Comparison of ENCODE assay signal across 26 cellular contexts in the genomic region with DNA sequence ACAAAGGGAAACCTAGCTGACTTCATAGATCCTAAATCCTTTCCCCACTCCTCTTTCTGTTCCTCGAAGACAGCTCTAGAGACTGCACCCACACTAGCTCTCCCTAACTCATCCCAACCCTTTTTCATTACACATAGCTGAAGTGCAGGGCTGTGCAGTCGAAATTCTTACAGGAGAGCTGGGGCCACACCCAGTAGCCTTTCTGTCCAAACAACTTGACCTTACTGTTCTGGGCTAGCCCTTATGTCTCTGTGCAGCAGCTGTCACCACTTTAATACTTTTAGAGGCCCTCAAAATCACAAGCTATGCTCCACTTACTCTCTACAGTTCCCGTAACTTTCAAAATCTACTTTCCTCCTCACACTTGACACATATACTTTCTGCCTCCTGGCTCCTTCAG.
"Had no signal": no experiment of that assay in that cellular context is flagged by ENCODE, and none has a peak within 500 bp of the region (broad histone marks: within the 10 kb centered on the region; RNA-seq: fewer than 3 reads in every experiment).

No MANE protein-coding gene starts in this region.

- H3K27ac Mint-ChIP-seq: mesothelial cell of epicardium; naive B cell; natural killer cell; nephron progenitor cell; neural progenitor cell; progenitor cell of endocrine pancreas; stimulated activated memory B cell treated with anti-CD40 and anti-IgM and Interleukin-4, amounts not matched to agents 10 μg/mL and 1 μg/mL and 100 μg/mL, for 72 hours; stimulated activated naive CD8-positive, alpha-beta T cell treated with anti-CD3 and anti-CD28 coated beads, Interleukin-15, amount 100 ng/mL, for 72 hours had no signal

- H3K27ac ChIP-seq: heart right ventricle, hepatocyte, neural progenitor cell, neutrophil, ovary, right atrium auricular region, right lobe of liver, transverse colon, uterus had no signal

- H3K27me3 ChIP-seq: heart right ventricle, hepatocyte, neural progenitor cell, neutrophil, ovary, right atrium auricular region, right lobe of liver, transverse colon, uterus had no signal

- H3K4me2 ChIP-seq: hepatocyte, neural progenitor cell, smooth muscle cell had no signal

- H3K4me3 ChIP-seq: heart right ventricle, hepatocyte, lung, neural progenitor cell, ovary, right atrium auricular region, right lobe of liver, smooth muscle cell, transverse colon, uterus had no signal

- DNase-seq: heart right ventricle; islet precursor cell; mesendoderm; naive B cell; natural killer cell; nephron progenitor cell; ovary; right lobe of liver; stimulated activated CD4-positive, alpha-beta T cell treated with anti-CD3 and anti-CD28 coated beads, Interleukin-1b, Interleukin-23, amount 100 ng/mL, for 48 hours; stimulated activated CD4-positive, alpha-beta T cell treated with anti-CD3 and anti-CD28 coated beads, Interleukin-2, amount 100 ng/mL, for 48 hours; stimulated activated CD4-positive, alpha-beta T cell treated with anti-CD3 and anti-CD28 coated beads, Interleukin-4, amount 100 ng/mL, for 4 hours; stimulated activated CD8-positive, alpha-beta memory T cell treated with anti-CD3 and anti-CD28 coated beads, Interleukin-4, amount 100 ng/mL, for 48 hours; stimulated activated naive CD4-positive, alpha-beta T cell treated with Interleukin-2 at 50 U/mL for 16 hours; stimulated activated naive CD8-positive, alpha-beta T cell treated with anti-CD3 and anti-CD28 coated beads, Interleukin-15, amount 100 ng/mL, for 72 hours; substantia nigra; transverse colon; uterus had no signal

- H3K4me3 Mint-ChIP-seq: mesothelial cell of epicardium; naive B cell; natural killer cell; nephron progenitor cell; neural progenitor cell; stimulated activated memory B cell treated with anti-CD40 and anti-IgM and Interleukin-4, amounts not matched to agents 10 μg/mL and 1 μg/mL and 100 μg/mL, for 72 hours; stimulated activated naive CD8-positive, alpha-beta T cell treated with anti-CD3 and anti-CD28 coated beads, Interleukin-15, amount 100 ng/mL, for 72 hours had no signal

- H3K4me1 Mint-ChIP-seq: naive B cell; natural killer cell; nephron progenitor cell; stimulated activated memory B cell treated with anti-CD40 and anti-IgM and Interleukin-4, amounts not matched to agents 10 μg/mL and 1 μg/mL and 100 μg/mL, for 72 hours; stimulated activated naive CD8-positive, alpha-beta T cell treated with anti-CD3 and anti-CD28 coated beads, Interleukin-15, amount 100 ng/mL, for 72 hours had no signal

- H2AFZ ChIP-seq: hepatocyte, neural progenitor cell had no signal

- H3K36me3 Mint-ChIP-seq: mesothelial cell of epicardium; naive B cell; natural killer cell; neural progenitor cell; stimulated activated memory B cell treated with anti-CD40 and anti-IgM and Interleukin-4, amounts not matched to agents 10 μg/mL and 1 μg/mL and 100 μg/mL, for 72 hours had no signal

- H3K9ac ChIP-seq: neural progenitor cell had no signal

- ATAC-seq: heart right ventricle; natural killer cell; right lobe of liver; stimulated activated memory B cell treated with anti-CD40 and anti-IgM and Interleukin-4, amounts not matched to agents 10 μg/mL and 1 μg/mL and 100 μg/mL, for 72 hours; stimulated activated naive CD8-positive, alpha-beta T cell treated with anti-CD3 and anti-CD28 coated beads, Interleukin-15, amount 100 ng/mL, for 72 hours had no signal

- H3K9me3 ChIP-seq: heart right ventricle, neutrophil, ovary, right atrium auricular region, right lobe of liver, transverse colon, uterus had no signal

- H3K4me1 ChIP-seq: heart right ventricle, neural progenitor cell, right atrium auricular region, right lobe of liver, transverse colon, uterus had no signal

- H3K9me3 Mint-ChIP-seq: natural killer cell, nephron progenitor cell, neural progenitor cell had no signal

- H3K79me2 ChIP-seq: hepatocyte had no signal

- H3K36me3 ChIP-seq: heart right ventricle, neural progenitor cell, neutrophil, ovary, right atrium auricular region, right lobe of liver, transverse colon, uterus had no signal

- H3K27me3 Mint-ChIP-seq: naive B cell; progenitor cell of endocrine pancreas; stimulated activated memory B cell treated with anti-CD40 and anti-IgM and Interleukin-4, amounts not matched to agents 10 μg/mL and 1 μg/mL and 100 μg/mL, for 72 hours; stimulated activated naive CD8-positive, alpha-beta T cell treated with anti-CD3 and anti-CD28 coated beads, Interleukin-15, amount 100 ng/mL, for 72 hours had no signal
